In the genomic region with DNA sequence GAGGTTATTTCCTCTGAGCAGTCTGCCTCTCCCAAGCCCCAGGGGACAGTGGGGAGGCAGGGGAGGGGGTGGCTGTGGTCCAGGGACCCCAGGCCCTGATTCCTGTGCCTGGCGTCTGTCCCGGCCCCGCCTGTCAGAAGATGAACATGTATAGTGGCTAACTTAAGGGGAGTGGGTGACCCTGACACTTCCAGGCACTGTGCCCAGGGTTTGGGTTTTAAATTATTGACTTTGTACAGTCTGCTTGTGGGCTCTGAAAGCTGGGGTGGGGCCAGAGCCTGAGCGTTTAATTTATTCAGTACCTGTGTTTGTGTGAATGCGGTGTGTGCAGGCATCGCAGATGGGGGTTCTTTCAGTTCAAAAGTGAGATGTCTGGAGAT, we compare ENCODE assay signal across 8 cellular contexts. TPM values are rescaled to one million over a fixed set of nuclear protein-coding genes. Genes with fewer than 3 reads are reported as not detected.
A peak's percentile ranks its signal among the peaks of the same experiment; 100 is the strongest.
DNase-seq lines count a peak whose midpoint lies in the region; ATAC-seq and TF ChIP-seq lines count a peak whose summit lies in the region.

No MANE protein-coding gene starts in this region.

- peak; percentile 1 for DNase-seq in Ammon's horn (ENCODE audit: low spot score)
- DNase-seq in NCI-H69 (lab: John Stamatoyannopoulos, UW): peak; percentile 84
- no peak for DNase-seq in hypothalamus (lab: John Stamatoyannopoulos, UW)
- no peak for DNase-seq in occipital lobe (lab: John Stamatoyannopoulos, UW)

- H3K27me3 Mint-ChIP-seq in nephron (ENCODE audit: low read depth): no peaks in the 10 kb centered on the region

- no peaks in the 10 kb centered on the region for H3K9me3 ChIP-seq in duodenal mucosa (ENCODE audit: control insufficient read depth in 1 of 2, low read length in 2 of 2)

- H3K4me1 ChIP-seq in duodenal mucosa (ENCODE audit: control insufficient read depth in 1 of 2, insufficient read depth in 2 of 2, low read length in 2 of 2): peaks cover 40 to 51% of the 10 kb centered on the region in 2 donors

- H3K36me3 Mint-ChIP-seq in nephron (ENCODE audit: low read depth): peaks cover 6% of the 10 kb centered on the region

- H3K27me3 ChIP-seq in duodenal mucosa (ENCODE audit: control insufficient read depth in 1 of 2, insufficient read depth in 2 of 2, low read length in 2 of 2): no peaks in the 10 kb centered on the region

- peaks cover 6% of the 10 kb centered on the region for H3K4me1 Mint-ChIP-seq in nephron

- peak overlapping the region in 1 of 2 donors; percentile 96 for H3K9ac ChIP-seq in duodenal mucosa (ENCODE audit: low read depth in 1 of 2, low read length in 2 of 2)

- peak overlapping the region; percentile 71 to 88 (median 78) for H3K4me3 Mint-ChIP-seq in nephron

- peaks cover 17 to 20% of the 10 kb centered on the region in 2 donors for H3K36me3 ChIP-seq in duodenal mucosa (ENCODE audit: control insufficient read depth in 1 of 2, insufficient read depth in 2 of 2, low read length in 2 of 2)

- H3K9me3 Mint-ChIP-seq in nephron: no peaks in the 10 kb centered on the region

- ATAC-seq in GM18519 (IDR thresholded peaks at IDR 0.05; ENCODE audit: low FRiP score, unreplicated experiment): no peak
- no peak for ATAC-seq in GM18873 (IDR thresholded peaks at IDR 0.05; ENCODE audit: low FRiP score, unreplicated experiment)

- peak overlapping the region; percentile 44 to 61 (median 45) for H3K27ac Mint-ChIP-seq in nephron

- no peak for TF ChIP-seq CTCF in nephron (IDR thresholded peaks at IDR 0.05; ENCODE audit: unreplicated experiment in 3 of 3)

- peak overlapping the region; percentile 69 to 89 for H3K4me3 ChIP-seq in duodenal mucosa (ENCODE audit: low read depth in 1 of 2, low read length in 2 of 2)

- H3K27ac ChIP-seq in duodenal mucosa (ENCODE audit: low read depth, low read length): no peak overlapping the region

RNA-seq across cellular contexts. Expression of a gene that starts 3.1 kb away (rescaled TPM):
- 13.1 TPM for total RNA-seq in occipital lobe

RNA-seq across cellular contexts. Expression of a gene that starts 45.2 kb away (rescaled TPM):
- 17.5 TPM for total RNA-seq in occipital lobe

RNA-seq across cellular contexts. Expression of a gene that starts 45.4 kb away (rescaled TPM):
- 11.7 TPM for total RNA-seq in occipital lobe

RNA-seq across cellular contexts. Expression of a gene that starts 48.9 kb away (rescaled TPM):
- total RNA-seq in occipital lobe: not detected

Comparison
In these comparisons a context has a peak if more than half of its experiments do, and no peak if none do; other contexts are left out.
1. DNase-seq: peak in Ammon's horn (single experiment) and NCI-H69 (single experiment); none in hypothalamus (0 of 51) and occipital lobe (single experiment).